In the genomic region with DNA sequence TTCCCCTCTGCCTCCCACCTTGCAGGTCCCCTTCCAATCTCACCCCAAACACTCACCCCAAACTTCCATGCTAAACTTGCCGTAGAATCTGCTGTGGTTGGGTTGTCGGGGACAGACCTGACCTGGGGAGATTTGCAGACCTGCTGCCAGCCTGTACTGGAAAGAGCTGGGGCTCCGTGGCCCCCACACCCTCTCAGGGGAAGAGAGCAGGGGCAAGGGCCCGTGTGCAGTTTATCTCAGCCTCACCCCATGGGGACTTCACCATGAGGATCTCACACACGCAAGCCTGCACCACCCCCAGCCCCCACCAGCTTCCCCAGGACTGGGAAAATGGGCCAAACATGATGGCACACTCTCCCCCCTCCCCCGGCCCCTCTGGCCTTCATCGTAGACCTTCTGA, we compare ENCODE assay signal across 2 cellular contexts.
TF ChIP-seq lines count a peak whose summit lies in the region.

No MANE protein-coding gene starts in this region.

TF ChIP-seq in IMR-90, 13 proteins besides CTCF, POLR2A, EP300 and RAD21:
- TF ChIP-seq RFX5 (IDR thresholded peaks at IDR 0.05; ENCODE audit: low read depth, low read length) (no peak), SMC3 (IDR thresholded peaks at IDR 0.05; ENCODE audit: low read depth, low read length) (no peak), MXI1 (IDR thresholded peaks at IDR 0.05; ENCODE audit: borderline replicate concordance, low read depth, low read length) (no peak), RCOR1 (IDR thresholded peaks at IDR 0.05; ENCODE audit: insufficient replicate concordance, low read length) (no peak), BHLHE40 (IDR thresholded peaks at IDR 0.05; ENCODE audit: low read depth, low read length) (no peak), CEBPB (IDR thresholded peaks at IDR 0.05; ENCODE audit: low read depth, low read length) (no peak), MAZ (IDR thresholded peaks at IDR 0.05; ENCODE audit: borderline replicate concordance, low read depth, low read length) (no peak), FOS (IDR thresholded peaks at IDR 0.05; ENCODE audit: low read depth, low read length) (no peak), NFE2L2 (IDR thresholded peaks at IDR 0.05; ENCODE audit: low read depth, low read length) (no peak), MAFK (IDR thresholded peaks at IDR 0.05; ENCODE audit: low read depth, low read length) (no peak), CHD1 (IDR thresholded peaks at IDR 0.05; ENCODE audit: low read depth, low read length) (no peak)
- TF ChIP-seq, protein P1, sequence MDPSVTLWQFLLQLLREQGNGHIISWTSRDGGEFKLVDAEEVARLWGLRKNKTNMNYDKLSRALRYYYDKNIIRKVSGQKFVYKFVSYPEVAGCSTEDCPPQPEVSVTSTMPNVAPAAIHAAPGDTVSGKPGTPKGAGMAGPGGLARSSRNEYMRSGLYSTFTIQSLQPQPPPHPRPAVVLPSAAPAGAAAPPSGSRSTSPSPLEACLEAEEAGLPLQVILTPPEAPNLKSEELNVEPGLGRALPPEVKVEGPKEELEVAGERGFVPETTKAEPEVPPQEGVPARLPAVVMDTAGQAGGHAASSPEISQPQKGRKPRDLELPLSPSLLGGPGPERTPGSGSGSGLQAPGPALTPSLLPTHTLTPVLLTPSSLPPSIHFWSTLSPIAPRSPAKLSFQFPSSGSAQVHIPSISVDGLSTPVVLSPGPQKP (IDR thresholded peaks at IDR 0.05; ENCODE audit: borderline replicate concordance, low read depth, low read length): no peak
- TF ChIP-seq, protein P2, sequence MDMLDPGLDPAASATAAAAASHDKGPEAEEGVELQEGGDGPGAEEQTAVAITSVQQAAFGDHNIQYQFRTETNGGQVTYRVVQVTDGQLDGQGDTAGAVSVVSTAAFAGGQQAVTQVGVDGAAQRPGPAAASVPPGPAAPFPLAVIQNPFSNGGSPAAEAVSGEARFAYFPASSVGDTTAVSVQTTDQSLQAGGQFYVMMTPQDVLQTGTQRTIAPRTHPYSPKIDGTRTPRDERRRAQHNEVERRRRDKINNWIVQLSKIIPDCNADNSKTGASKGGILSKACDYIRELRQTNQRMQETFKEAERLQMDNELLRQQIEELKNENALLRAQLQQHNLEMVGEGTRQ (IDR thresholded peaks at IDR 0.05; ENCODE audit: low read depth, low read length): no peak

TF ChIP-seq in H1, 55 proteins besides CTCF, POLR2A, EP300 and RAD21:
- TF ChIP-seq, protein P3, sequence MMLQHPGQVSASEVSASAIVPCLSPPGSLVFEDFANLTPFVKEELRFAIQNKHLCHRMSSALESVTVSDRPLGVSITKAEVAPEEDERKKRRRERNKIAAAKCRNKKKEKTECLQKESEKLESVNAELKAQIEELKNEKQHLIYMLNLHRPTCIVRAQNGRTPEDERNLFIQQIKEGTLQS (IDR thresholded peaks at IDR 0.05; ENCODE audit: insufficient read depth, low read depth, low read length): no peak
- TF ChIP-seq POU5F1 (IDR thresholded peaks at IDR 0.05; ENCODE audit: low read depth, low read length) (no peak), CREB1 (IDR thresholded peaks at IDR 0.05) (no peak), BACH1 (IDR thresholded peaks at IDR 0.05; ENCODE audit: low read length) (no peak), YY1 (IDR thresholded peaks at IDR 0.05; ENCODE audit: low read depth, low read length) (no peak), BCL11A (IDR thresholded peaks at IDR 0.05; ENCODE audit: low read depth in 2 of 2, low read length in 2 of 2) (no peak), SP2 (IDR thresholded peaks at IDR 0.05; ENCODE audit: low read length) (no peak), TEAD4 (IDR thresholded peaks at IDR 0.05; ENCODE audit: low read depth, low read length) (no peak), SUZ12 (IDR thresholded peaks at IDR 0.05; ENCODE audit: low read length) (no peak)
